In genomic region chr12:9754097-9754964, GRCh38 we compare ENCODE assay signal across 1 cellular context.
A peak's percentile ranks its signal among the peaks of the same experiment; 100 is the strongest.
TF ChIP-seq lines count a peak whose summit lies in the region.

No MANE protein-coding gene starts in this region.

TF ChIP-seq in IMR-90, 13 proteins besides CTCF, POLR2A, EP300 and RAD21:
- no peak for TF ChIP-seq NFE2L2 (IDR thresholded peaks at IDR 0.05; ENCODE audit: low read depth, low read length)
- peak; percentile 16; the same call in 1 of the 2 replicates for TF ChIP-seq CEBPB (IDR thresholded peaks at IDR 0.05; ENCODE audit: low read depth, low read length)
